Comparison of ENCODE assay signal across 1 cellular context in the genomic region with DNA sequence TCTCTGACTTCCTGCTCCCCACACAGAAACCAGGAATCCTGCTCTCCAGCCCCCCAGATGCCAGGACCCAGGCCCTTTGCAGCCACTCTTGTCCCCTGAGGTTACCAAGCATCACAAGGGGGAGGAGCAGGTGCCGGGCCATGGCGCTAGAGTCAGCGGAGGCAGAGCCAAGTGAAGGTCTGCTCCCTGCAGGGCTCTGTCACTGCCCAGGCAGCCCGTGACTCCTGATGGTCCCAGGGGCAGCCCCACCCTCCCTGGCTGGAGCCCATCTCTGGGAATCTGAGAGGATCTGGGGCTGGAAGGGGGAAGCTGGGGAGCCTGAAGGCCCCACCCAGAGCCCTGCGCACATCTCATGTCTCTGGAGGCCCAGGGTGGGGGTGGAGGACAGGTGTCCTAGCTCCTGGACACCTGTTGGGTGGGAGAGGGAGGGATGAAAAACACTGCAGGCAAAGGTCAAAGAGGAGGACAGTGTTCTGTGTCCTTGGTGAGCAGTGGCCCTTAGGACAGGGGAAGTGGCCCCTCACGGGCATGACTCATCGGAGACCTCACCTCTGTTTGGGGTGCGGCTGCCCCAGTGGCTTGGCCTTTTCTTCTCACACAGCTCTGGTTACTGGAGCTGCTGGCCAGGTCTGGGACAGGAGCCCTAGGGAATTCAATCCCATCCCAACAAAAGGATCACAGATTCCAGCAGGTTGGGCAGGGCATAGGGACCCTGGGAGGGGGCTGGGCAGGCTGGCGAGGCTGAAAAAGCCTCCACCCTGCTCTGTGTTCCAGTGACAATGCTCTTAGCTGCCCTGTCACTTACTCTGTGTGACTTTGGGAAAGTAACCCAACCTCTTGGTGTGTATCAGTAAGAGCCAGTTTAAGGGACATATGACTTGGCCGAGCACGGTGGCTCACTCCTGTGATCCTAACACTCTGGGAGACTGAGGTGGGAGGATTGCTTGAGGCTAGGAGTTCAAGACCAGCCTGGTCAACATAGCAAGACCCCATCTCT.
A peak's percentile ranks its signal among the peaks of the same experiment; 100 is the strongest.
TF ChIP-seq lines count a peak whose summit lies in the region.

A gene (minus strand): TSS at position 173 of the 997 bp plus-strand sequence. CDS start 31 bp downstream, at position 142.

TF ChIP-seq in HepG2, 621 proteins besides CTCF, POLR2A, EP300 and RAD21 (continued from another document):
- TF ChIP-seq, protein P1, sequence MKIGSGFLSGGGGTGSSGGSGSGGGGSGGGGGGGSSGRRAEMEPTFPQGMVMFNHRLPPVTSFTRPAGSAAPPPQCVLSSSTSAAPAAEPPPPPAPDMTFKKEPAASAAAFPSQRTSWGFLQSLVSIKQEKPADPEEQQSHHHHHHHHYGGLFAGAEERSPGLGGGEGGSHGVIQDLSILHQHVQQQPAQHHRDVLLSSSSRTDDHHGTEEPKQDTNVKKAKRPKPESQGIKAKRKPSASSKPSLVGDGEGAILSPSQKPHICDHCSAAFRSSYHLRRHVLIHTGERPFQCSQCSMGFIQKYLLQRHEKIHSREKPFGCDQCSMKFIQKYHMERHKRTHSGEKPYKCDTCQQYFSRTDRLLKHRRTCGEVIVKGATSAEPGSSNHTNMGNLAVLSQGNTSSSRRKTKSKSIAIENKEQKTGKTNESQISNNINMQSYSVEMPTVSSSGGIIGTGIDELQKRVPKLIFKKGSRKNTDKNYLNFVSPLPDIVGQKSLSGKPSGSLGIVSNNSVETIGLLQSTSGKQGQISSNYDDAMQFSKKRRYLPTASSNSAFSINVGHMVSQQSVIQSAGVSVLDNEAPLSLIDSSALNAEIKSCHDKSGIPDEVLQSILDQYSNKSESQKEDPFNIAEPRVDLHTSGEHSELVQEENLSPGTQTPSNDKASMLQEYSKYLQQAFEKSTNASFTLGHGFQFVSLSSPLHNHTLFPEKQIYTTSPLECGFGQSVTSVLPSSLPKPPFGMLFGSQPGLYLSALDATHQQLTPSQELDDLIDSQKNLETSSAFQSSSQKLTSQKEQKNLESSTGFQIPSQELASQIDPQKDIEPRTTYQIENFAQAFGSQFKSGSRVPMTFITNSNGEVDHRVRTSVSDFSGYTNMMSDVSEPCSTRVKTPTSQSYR (CRISPR knock-in tag; IDR thresholded peaks at IDR 0.05; ENCODE audit: borderline replicate concordance): no peak
- TF ChIP-seq NFE2 (CRISPR knock-in tag; IDR thresholded peaks at IDR 0.05): no peak
- no peak for TF ChIP-seq AGO2 (optimal IDR thresholded peaks at IDR 0.05; ENCODE audit: low read depth, low read length)
- no peak for TF ChIP-seq ZNF543 (CRISPR knock-in tag; IDR thresholded peaks at IDR 0.05)
- peak; percentile 35; the same call in 1 of the 2 replicates for TF ChIP-seq MZF1 (CRISPR knock-in tag; IDR thresholded peaks at IDR 0.05; ENCODE audit: borderline replicate concordance)
- TF ChIP-seq ZBTB1 (CRISPR knock-in tag; IDR thresholded peaks at IDR 0.05; ENCODE audit: borderline replicate concordance): no peak
- TF ChIP-seq, protein P2, sequence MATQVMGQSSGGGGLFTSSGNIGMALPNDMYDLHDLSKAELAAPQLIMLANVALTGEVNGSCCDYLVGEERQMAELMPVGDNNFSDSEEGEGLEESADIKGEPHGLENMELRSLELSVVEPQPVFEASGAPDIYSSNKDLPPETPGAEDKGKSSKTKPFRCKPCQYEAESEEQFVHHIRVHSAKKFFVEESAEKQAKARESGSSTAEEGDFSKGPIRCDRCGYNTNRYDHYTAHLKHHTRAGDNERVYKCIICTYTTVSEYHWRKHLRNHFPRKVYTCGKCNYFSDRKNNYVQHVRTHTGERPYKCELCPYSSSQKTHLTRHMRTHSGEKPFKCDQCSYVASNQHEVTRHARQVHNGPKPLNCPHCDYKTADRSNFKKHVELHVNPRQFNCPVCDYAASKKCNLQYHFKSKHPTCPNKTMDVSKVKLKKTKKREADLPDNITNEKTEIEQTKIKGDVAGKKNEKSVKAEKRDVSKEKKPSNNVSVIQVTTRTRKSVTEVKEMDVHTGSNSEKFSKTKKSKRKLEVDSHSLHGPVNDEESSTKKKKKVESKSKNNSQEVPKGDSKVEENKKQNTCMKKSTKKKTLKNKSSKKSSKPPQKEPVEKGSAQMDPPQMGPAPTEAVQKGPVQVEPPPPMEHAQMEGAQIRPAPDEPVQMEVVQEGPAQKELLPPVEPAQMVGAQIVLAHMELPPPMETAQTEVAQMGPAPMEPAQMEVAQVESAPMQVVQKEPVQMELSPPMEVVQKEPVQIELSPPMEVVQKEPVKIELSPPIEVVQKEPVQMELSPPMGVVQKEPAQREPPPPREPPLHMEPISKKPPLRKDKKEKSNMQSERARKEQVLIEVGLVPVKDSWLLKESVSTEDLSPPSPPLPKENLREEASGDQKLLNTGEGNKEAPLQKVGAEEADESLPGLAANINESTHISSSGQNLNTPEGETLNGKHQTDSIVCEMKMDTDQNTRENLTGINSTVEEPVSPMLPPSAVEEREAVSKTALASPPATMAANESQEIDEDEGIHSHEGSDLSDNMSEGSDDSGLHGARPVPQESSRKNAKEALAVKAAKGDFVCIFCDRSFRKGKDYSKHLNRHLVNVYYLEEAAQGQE (IDR thresholded peaks at IDR 0.05; ENCODE audit: borderline replicate concordance in 1 of 2, low read depth in 1 of 2, low read length in 2 of 2): no peak
- TF ChIP-seq, protein P3, sequence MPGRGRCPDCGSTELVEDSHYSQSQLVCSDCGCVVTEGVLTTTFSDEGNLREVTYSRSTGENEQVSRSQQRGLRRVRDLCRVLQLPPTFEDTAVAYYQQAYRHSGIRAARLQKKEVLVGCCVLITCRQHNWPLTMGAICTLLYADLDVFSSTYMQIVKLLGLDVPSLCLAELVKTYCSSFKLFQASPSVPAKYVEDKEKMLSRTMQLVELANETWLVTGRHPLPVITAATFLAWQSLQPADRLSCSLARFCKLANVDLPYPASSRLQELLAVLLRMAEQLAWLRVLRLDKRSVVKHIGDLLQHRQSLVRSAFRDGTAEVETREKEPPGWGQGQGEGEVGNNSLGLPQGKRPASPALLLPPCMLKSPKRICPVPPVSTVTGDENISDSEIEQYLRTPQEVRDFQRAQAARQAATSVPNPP (CRISPR knock-in tag; IDR thresholded peaks at IDR 0.05): no peak
- no peak for TF ChIP-seq MAFK (conservative IDR thresholded peaks at IDR 0.05 in 1 of 2, IDR thresholded peaks at IDR 0.05 in 1 of 2; ENCODE audit: low read length in 2 of 2)
- no peak for TF ChIP-seq TBX2 (CRISPR knock-in tag; IDR thresholded peaks at IDR 0.05; ENCODE audit: borderline replicate concordance)
- TF ChIP-seq ZNF766 (CRISPR knock-in tag; IDR thresholded peaks at IDR 0.05; ENCODE audit: borderline replicate concordance): no peak
- no peak for TF ChIP-seq ZNF510 (CRISPR knock-in tag; IDR thresholded peaks at IDR 0.05; ENCODE audit: low read depth)
- TF ChIP-seq, protein P4, sequence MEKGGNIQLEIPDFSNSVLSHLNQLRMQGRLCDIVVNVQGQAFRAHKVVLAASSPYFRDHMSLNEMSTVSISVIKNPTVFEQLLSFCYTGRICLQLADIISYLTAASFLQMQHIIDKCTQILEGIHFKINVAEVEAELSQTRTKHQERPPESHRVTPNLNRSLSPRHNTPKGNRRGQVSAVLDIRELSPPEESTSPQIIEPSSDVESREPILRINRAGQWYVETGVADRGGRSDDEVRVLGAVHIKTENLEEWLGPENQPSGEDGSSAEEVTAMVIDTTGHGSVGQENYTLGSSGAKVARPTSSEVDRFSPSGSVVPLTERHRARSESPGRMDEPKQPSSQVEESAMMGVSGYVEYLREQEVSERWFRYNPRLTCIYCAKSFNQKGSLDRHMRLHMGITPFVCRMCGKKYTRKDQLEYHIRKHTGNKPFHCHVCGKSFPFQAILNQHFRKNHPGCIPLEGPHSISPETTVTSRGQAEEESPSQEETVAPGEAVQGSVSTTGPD (CRISPR knock-in tag; IDR thresholded peaks at IDR 0.05): no peak
- no peak for TF ChIP-seq ZNF562 (CRISPR knock-in tag; IDR thresholded peaks at IDR 0.05; ENCODE audit: borderline replicate concordance)
- TF ChIP-seq ZMYM2 (CRISPR knock-in tag; IDR thresholded peaks at IDR 0.05): no peak
- TF ChIP-seq RXRB (CRISPR knock-in tag; IDR thresholded peaks at IDR 0.05; ENCODE audit: borderline replicate concordance): 0 out of 2 replicates have a peak, but pooled peaks have one; percentile 10
- TF ChIP-seq, protein P5, sequence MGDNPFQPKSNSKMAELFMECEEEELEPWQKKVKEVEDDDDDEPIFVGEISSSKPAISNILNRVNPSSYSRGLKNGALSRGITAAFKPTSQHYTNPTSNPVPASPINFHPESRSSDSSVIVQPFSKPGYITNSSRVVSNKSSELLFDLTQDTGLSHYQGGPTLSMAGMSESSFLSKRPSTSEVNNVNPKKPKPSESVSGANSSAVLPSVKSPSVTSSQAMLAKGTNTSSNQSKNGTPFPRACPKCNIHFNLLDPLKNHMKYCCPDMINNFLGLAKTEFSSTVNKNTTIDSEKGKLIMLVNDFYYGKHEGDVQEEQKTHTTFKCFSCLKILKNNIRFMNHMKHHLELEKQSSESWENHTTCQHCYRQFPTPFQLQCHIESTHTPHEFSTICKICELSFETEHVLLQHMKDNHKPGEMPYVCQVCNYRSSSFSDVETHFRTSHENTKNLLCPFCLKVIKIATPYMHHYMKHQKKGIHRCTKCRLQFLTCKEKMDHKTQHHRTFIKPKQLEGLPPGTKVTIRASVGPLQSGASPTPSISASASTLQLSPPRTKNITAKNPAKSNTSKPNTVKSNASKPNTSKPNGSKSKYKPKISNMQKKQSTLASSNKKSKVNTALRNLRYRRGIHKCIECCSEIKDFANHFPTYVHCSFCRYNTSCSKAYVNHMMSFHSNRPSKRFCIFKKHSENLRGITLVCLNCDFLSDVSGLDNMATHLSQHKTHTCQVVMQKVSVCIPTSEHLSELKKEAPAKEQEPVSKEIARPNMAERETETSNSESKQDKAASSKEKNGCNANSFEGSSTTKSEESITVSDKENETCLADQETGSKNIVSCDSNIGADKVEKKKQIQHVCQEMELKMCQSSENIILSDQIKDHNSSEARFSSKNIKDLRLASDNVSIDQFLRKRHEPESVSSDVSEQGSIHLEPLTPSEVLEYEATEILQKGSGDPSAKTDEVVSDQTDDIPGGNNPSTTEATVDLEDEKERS (CRISPR knock-in tag; IDR thresholded peaks at IDR 0.05): no peak
- TF ChIP-seq, protein P6, sequence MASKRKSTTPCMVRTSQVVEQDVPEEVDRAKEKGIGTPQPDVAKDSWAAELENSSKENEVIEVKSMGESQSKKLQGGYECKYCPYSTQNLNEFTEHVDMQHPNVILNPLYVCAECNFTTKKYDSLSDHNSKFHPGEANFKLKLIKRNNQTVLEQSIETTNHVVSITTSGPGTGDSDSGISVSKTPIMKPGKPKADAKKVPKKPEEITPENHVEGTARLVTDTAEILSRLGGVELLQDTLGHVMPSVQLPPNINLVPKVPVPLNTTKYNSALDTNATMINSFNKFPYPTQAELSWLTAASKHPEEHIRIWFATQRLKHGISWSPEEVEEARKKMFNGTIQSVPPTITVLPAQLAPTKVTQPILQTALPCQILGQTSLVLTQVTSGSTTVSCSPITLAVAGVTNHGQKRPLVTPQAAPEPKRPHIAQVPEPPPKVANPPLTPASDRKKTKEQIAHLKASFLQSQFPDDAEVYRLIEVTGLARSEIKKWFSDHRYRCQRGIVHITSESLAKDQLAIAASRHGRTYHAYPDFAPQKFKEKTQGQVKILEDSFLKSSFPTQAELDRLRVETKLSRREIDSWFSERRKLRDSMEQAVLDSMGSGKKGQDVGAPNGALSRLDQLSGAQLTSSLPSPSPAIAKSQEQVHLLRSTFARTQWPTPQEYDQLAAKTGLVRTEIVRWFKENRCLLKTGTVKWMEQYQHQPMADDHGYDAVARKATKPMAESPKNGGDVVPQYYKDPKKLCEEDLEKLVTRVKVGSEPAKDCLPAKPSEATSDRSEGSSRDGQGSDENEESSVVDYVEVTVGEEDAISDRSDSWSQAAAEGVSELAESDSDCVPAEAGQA (IDR thresholded peaks at IDR 0.05; ENCODE audit: low read depth): no peak
- TF ChIP-seq, protein P6 (CRISPR knock-in tag; IDR thresholded peaks at IDR 0.05; ENCODE audit: borderline replicate concordance): no peak
- peak; percentile 93 for TF ChIP-seq FOSL2 (CRISPR knock-in tag; IDR thresholded peaks at IDR 0.05)
- TF ChIP-seq MIER2 (CRISPR knock-in tag; IDR thresholded peaks at IDR 0.05): no peak
- TF ChIP-seq TOPORS (CRISPR knock-in tag; IDR thresholded peaks at IDR 0.05): no peak
- TF ChIP-seq, protein P7, sequence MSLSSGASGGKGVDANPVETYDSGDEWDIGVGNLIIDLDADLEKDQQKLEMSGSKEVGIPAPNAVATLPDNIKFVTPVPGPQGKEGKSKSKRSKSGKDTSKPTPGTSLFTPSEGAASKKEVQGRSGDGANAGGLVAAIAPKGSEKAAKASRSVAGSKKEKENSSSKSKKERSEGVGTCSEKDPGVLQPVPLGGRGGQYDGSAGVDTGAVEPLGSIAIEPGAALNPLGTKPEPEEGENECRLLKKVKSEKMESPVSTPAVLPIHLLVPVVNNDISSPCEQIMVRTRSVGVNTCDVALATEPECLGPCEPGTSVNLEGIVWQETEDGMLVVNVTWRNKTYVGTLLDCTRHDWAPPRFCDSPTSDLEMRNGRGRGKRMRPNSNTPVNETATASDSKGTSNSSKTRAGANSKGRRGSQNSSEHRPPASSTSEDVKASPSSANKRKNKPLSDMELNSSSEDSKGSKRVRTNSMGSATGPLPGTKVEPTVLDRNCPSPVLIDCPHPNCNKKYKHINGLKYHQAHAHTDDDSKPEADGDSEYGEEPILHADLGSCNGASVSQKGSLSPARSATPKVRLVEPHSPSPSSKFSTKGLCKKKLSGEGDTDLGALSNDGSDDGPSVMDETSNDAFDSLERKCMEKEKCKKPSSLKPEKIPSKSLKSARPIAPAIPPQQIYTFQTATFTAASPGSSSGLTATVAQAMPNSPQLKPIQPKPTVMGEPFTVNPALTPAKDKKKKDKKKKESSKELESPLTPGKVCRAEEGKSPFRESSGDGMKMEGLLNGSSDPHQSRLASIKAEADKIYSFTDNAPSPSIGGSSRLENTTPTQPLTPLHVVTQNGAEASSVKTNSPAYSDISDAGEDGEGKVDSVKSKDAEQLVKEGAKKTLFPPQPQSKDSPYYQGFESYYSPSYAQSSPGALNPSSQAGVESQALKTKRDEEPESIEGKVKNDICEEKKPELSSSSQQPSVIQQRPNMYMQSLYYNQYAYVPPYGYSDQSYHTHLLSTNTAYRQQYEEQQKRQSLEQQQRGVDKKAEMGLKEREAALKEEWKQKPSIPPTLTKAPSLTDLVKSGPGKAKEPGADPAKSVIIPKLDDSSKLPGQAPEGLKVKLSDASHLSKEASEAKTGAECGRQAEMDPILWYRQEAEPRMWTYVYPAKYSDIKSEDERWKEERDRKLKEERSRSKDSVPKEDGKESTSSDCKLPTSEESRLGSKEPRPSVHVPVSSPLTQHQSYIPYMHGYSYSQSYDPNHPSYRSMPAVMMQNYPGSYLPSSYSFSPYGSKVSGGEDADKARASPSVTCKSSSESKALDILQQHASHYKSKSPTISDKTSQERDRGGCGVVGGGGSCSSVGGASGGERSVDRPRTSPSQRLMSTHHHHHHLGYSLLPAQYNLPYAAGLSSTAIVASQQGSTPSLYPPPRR (CRISPR knock-in tag; IDR thresholded peaks at IDR 0.05; ENCODE audit: borderline replicate concordance): no peak
